Comparison of ENCODE assay signal across 11 cellular contexts in the genomic region with DNA sequence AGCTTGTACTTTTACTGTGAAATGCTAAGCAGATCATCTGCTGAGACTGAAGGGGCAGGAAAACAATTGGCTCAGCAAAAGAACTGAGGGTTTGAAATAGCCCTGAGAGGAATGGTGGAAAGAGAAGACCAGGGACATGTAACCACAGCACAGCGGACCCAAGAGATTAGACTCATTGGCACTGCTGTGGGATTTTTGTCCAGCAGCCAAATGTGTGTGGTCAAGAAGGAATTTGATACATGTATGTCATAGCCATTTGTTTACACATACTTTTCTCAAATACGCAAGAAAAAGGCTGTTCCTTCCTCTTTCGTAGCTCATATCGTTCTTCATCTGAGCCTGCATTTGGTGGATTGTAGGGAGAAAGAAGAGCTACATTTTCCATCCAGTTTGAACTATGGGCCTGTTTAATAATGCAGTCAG.
A peak's percentile ranks its signal among the peaks of the same experiment; 100 is the strongest.
DNase-seq lines count a peak whose midpoint lies in the region; TF ChIP-seq lines count a peak whose summit lies in the region.
"Had no signal": no experiment of that assay in that cellular context is flagged by ENCODE, and none has a peak within 500 bp of the region (broad histone marks: within the 10 kb centered on the region; RNA-seq: fewer than 3 reads in every experiment).

No MANE protein-coding gene starts in this region.

- no peaks in the 10 kb centered on the region for H3K27me3 ChIP-seq in GM23248 (replicated peaks; ENCODE audit: insufficient read depth)

- peak overlapping the region; percentile 83 for H3K27ac ChIP-seq in GM23248

- peak overlapping the region; percentile 59 for H3K9ac ChIP-seq in GM23248

- H3K9me3 ChIP-seq in GM23248 (ENCODE audit: low read depth): no peaks in the 10 kb centered on the region

- H3F3A ChIP-seq in GM23248 (ENCODE audit: insufficient read depth): peaks cover 35% of the 10 kb centered on the region

- H3K79me2 ChIP-seq in GM23248 (ENCODE audit: insufficient read depth): no peaks in the 10 kb centered on the region

- WGBS in GM23248 (ENCODE audit: low coverage in 1 of 2, low lambda C conversion rate in 2 of 2, missing lambda C conversion rate in 2 of 2), 2 experiments: 2 to 5% methylated on average over 4 of the region's 4 CpGs

- H2AFZ ChIP-seq in GM23248: peak overlapping the region; percentile 46; the same call in 1 of the 2 replicates

- TF ChIP-seq CTCF in epithelial cell of esophagus (IDR thresholded peaks at IDR 0.05; ENCODE audit: insufficient read depth, low read depth, low read length, missing control alignments): no peak

- no peaks in the 10 kb centered on the region for H4K20me1 ChIP-seq in GM23248 (ENCODE audit: insufficient read depth)

- peak overlapping the region; percentile 64 for H3K4me2 ChIP-seq in GM23248 (ENCODE audit: unreplicated experiment)

- DNase-seq in GM23248: peak; percentile 93
- DNase-seq in RPMI7951 (ENCODE audit: low read depth): peak; percentile 95
- DNase-seq in epithelial cell of esophagus (ENCODE audit: low read depth): peak; percentile 81
- peak; percentile 97 for DNase-seq in skeletal muscle cell (ENCODE audit: low read depth)
- no peak for DNase-seq in stimulated activated CD4-positive, alpha-beta T cell treated with anti-CD3 and anti-CD28 coated beads, Interleukin-12 subunit alpha, Interleukin-12 subunit beta, amount 100 ng/mL, for 4 hours
- DNase-seq in midbrain (lab: John Stamatoyannopoulos, UW): no peak
- DNase-seq in activated CD4-positive, alpha-beta T cell treated with anti-CD3 and anti-CD28 coated beads, Interleukin-2, amount 50 U/mL, for 1 hour: no peak
- no peak for DNase-seq in stimulated activated CD4-positive, alpha-beta T cell treated with anti-CD3 and anti-CD28 coated beads, Interleukin-2, amount 100 ng/mL, for 48 hours
- DNase-seq: activated naive CD4-positive, alpha-beta T cell treated with Interleukin-2 at 50 U/mL for 16 hours; hypothalamus had no signal

- H3K9me2 ChIP-seq in GM23248 (ENCODE audit: insufficient read depth): no peaks in the 10 kb centered on the region

- in situ Hi-C loops in GM23248 (cut with MboI): no loop called here

- no peaks in the 10 kb centered on the region for H3K36me3 ChIP-seq in GM23248 (ENCODE audit: low read depth)

- peak overlapping the region; percentile 48 for H3K4me3 ChIP-seq in GM23248
- H3K4me3 ChIP-seq in epithelial cell of esophagus (ENCODE audit: low read length): no peak overlapping the region
- H3K4me3 ChIP-seq in skeletal muscle cell (ENCODE audit: low read depth, low read length): no peak overlapping the region
- H3K4me3 ChIP-seq: GM12878 had no signal

- peaks cover 39% of the 10 kb centered on the region for H3K4me1 ChIP-seq in GM23248 (ENCODE audit: insufficient read depth)

Comparison
In these comparisons a context has a peak if more than half of its experiments do, and no peak if none do; other contexts are left out.
1. DNase-seq: peak in GM23248 (single experiment), RPMI7951 (single experiment), epithelial cell of esophagus (single experiment) and skeletal muscle cell (single experiment); none in stimulated activated CD4-positive, alpha-beta T cell treated with anti-CD3 and anti-CD28 coated beads, Interleukin-12 subunit alpha, Interleukin-12 subunit beta, amount 100 ng/mL, for 4 hours (single experiment), midbrain (single experiment), activated CD4-positive, alpha-beta T cell treated with anti-CD3 and anti-CD28 coated beads, Interleukin-2, amount 50 U/mL, for 1 hour (single experiment) and stimulated activated CD4-positive, alpha-beta T cell treated with anti-CD3 and anti-CD28 coated beads, Interleukin-2, amount 100 ng/mL, for 48 hours (0 of 2).